In genomic region chr3:184732133-184732532, GRCh38 we compare ENCODE assay signal across 21 cellular contexts.
"Had no signal": no experiment of that assay in that cellular context is flagged by ENCODE, and none has a peak within 500 bp of the region (broad histone marks: within the 10 kb centered on the region; RNA-seq: fewer than 3 reads in every experiment).

No MANE protein-coding gene starts in this region.

- H3K36me3 ChIP-seq: heart left ventricle, left ventricle myocardium inferior, lower lobe of right lung, prostate gland, stomach, thoracic aorta had no signal

- DNase-seq: erythroblast; foreskin melanocyte; hippocampal formation; left ventricle myocardium inferior; lower lobe of right lung; midbrain; retina; stimulated activated CD4-positive, alpha-beta T cell treated with anti-CD3 and anti-CD28 coated beads, Interleukin-2, amount 100 ng/mL, for 24 hours; stimulated activated CD4-positive, alpha-beta T cell treated with anti-CD3 and anti-CD28 coated beads, Interleukin-4, amount 100 ng/mL, for 4 hours; stimulated activated naive CD4-positive, alpha-beta T cell; substantia nigra; trophoblast cell had no signal

- H3K27ac ChIP-seq: heart left ventricle, left ventricle myocardium inferior, lower lobe of right lung, parathyroid adenoma, prostate gland, stomach, thoracic aorta had no signal

- H2AFZ ChIP-seq: parathyroid adenoma had no signal

- H3K9ac ChIP-seq: parathyroid adenoma had no signal

- H3K4me3 ChIP-seq: heart left ventricle, left ventricle myocardium inferior, lower lobe of right lung, prostate gland, stomach, thoracic aorta had no signal

- ATAC-seq: heart left ventricle, lower lobe of right lung, sciatic nerve had no signal

- FAIRE-seq: endothelial cell of umbilical vein, islet of Langerhans, urothelium cell line had no signal

- H3K9me3 ChIP-seq: heart left ventricle, left ventricle myocardium inferior, lower lobe of right lung, prostate gland, stomach, thoracic aorta had no signal

- H3K79me2 ChIP-seq: parathyroid adenoma had no signal

- H3K4me1 ChIP-seq: parathyroid adenoma, prostate gland had no signal

- H3K27me3 ChIP-seq: heart left ventricle, stomach had no signal
